19 cellular contexts compared by ENCODE assay signal in the genomic region with DNA sequence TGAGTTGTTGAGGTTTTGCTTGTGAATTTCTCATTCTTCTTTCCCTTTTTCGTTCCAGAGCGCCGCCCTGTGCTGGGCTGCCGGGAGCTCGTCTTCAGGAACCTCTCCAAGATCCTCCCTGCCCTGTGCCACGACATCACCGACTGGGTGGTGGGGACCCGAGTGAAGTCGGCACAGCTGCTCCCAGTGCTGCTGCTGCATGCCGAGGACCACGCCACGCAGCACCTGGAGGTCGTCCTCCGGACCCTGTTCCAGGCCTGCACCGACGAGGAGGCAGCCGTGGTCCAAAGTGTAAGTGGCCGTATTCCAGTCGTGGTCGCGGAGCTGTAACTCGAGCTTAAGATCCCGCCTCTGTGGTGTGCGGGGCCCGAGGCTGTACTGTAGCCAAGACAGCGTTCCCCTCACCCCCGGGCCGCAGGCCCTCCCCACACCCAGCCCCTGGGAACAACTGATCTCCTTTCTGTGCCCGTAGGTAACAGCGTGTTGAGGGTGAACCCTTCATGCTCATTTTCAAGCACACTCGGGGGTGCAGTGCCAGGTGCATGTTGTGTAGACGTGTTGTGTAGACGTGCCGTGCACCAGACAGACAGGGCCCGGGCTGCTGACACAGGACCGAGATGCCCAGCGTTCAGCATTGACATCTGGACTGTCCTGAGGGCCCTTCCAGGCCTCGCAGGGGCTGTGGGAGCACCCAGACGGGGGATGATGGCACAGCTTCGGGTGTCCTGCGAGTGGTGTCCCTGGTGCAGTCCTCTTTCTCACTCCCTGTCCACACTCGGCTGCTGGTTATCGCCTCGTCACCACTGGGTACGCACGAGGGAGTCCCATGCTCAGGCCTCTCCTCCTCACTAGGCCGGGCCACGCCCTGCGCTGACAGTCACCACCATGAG. TPM values are rescaled to one million over a fixed set of nuclear protein-coding genes. Genes with fewer than 3 reads are reported as not detected.
DNase-seq lines count a peak whose midpoint lies in the region; ATAC-seq and TF ChIP-seq lines count a peak whose summit lies in the region.
"Had no signal": no experiment of that assay in that cellular context is flagged by ENCODE, and none has a peak within 500 bp of the region (broad histone marks: within the 10 kb centered on the region; RNA-seq: fewer than 3 reads in every experiment).

No MANE protein-coding gene starts in this region.

- TF ChIP-seq CTCF in right atrium auricular region (IDR thresholded peaks at IDR 0.05) (no peak), WTC11 (IDR thresholded peaks at IDR 0.05) (no peak), upper lobe of right lung (IDR thresholded peaks at IDR 0.05) (no peak)
- TF ChIP-seq CTCF in CD8-positive, alpha-beta T cell (IDR thresholded peaks at IDR 0.05), result no peak

- H3K27me3 ChIP-seq in right atrium auricular region (no peaks in the 10 kb centered on the region), neuronal stem cell (ENCODE audit: control insufficient read depth in 3 of 3, insufficient read depth in 3 of 3, low read depth in 1 of 3, low read length in 3 of 3) (no peaks in the 10 kb centered on the region), upper lobe of right lung (no peaks in the 10 kb centered on the region)
- H3K27me3 ChIP-seq in CD8-positive, alpha-beta T cell (ENCODE audit: insufficient read depth, low read length), result no peaks in the 10 kb centered on the region

- intact Hi-C loops in Right ventricle myocardium superior (cut with DNase I), result no loop called here
- intact Hi-C loops in upper lobe of right lung (cut with DNase I), result no loop called here
- intact Hi-C loops in CD8-positive, alpha-beta T cell (cut with DNase I, micrococcal nuclease), result no loop called here

- H3K4me1 ChIP-seq in right atrium auricular region, result peaks cover 0 to 5% of the 10 kb centered on the region in 2 donors
- H3K4me1 ChIP-seq in neuronal stem cell (ENCODE audit: control insufficient read depth in 2 of 2, insufficient read depth in 1 of 2, low read depth in 1 of 2, low read length in 2 of 2), result no peaks in the 10 kb centered on the region
- H3K4me1 ChIP-seq in upper lobe of right lung, result no peaks in the 10 kb centered on the region
- no peaks in the 10 kb centered on the region for H3K4me1 ChIP-seq in CD8-positive, alpha-beta T cell (ENCODE audit: insufficient read depth, low read length)
- H3K4me1 ChIP-seq: A549 had no signal

- H3K4me3 Mint-ChIP-seq in WTC11, result no peak overlapping the region
- no peak overlapping the region for H3K4me3 Mint-ChIP-seq in CD8-positive, alpha-beta T cell
- H3K4me3 Mint-ChIP-seq: B cell, CD14-positive monocyte had no signal

- no peak overlapping the region for H2BK15ac ChIP-seq in neuronal stem cell (ENCODE audit: low read length)

- H3K27ac Mint-ChIP-seq in WTC11, result peak overlapping the region; percentile 32; the same call in 1 of the 2 replicates
- H3K27ac Mint-ChIP-seq in CD8-positive, alpha-beta T cell, result no peak overlapping the region
- H3K27ac Mint-ChIP-seq: B cell had no signal

- peaks cover 47% of the 10 kb centered on the region for H3K36me3 Mint-ChIP-seq in WTC11
- peaks cover 57% of the 10 kb centered on the region for H3K36me3 Mint-ChIP-seq in CD8-positive, alpha-beta T cell

- H3K14ac ChIP-seq in neuronal stem cell (ENCODE audit: low read length), result no peak overlapping the region

- no peak overlapping the region for H3K18ac ChIP-seq in neuronal stem cell (ENCODE audit: low read length)

- ATAC-seq in Right ventricle myocardium superior (ENCODE audit: poor library complexity) (no peak), WTC11 (no peak), upper lobe of right lung (no peak)
- no peak for ATAC-seq in CD8-positive, alpha-beta T cell
- ATAC-seq: A549 had no signal

- no peak overlapping the region for H4K91ac ChIP-seq in neuronal stem cell (ENCODE audit: low read depth, low read length, poor library complexity)

- POLR2A ChIA-PET in WTC11 (lab: Charles Lee), result no interaction called here
- POLR2A ChIA-PET in CD8-positive, alpha-beta T cell (lab: Charles Lee), result no interaction called here

- H3K9me3 ChIP-seq in right atrium auricular region, result no peaks in the 10 kb centered on the region
- H3K9me3 ChIP-seq in neuronal stem cell (replicated peaks in 1 of 2; ENCODE audit: control insufficient read depth in 2 of 2, insufficient read depth in 1 of 2, low read depth in 1 of 2, low read length in 2 of 2), result peaks cover 0 to 4% of the 10 kb centered on the region in 2 donors
- H3K9me3 ChIP-seq in upper lobe of right lung, result no peaks in the 10 kb centered on the region
- no peaks in the 10 kb centered on the region for H3K9me3 ChIP-seq in CD8-positive, alpha-beta T cell (ENCODE audit: low read length)
- H3K9me3 ChIP-seq: A549 had no signal

- peak; percentile 39 for DNase-seq in Right ventricle myocardium superior
- DNase-seq in right atrium auricular region (ENCODE audit: low spot score), result no peak
- DNase-seq in WTC11 (ENCODE audit: low spot score), result no peak
- no peak for DNase-seq in neuronal stem cell (ENCODE audit: low spot score)
- DNase-seq in upper lobe of right lung, result peak; percentile 58
- DNase-seq in substantia nigra (lab: John Stamatoyannopoulos, UW), result no peak
- DNase-seq in CD8-positive, alpha-beta T cell, result no peak
- DNase-seq: EL, GF-D8, Kasumi-1, NCI-H1694 treated with DMSO at 0.1 percent for 48 hours, NCI-H2081 treated with DMSO at 0.1 percent for 48 hours, NCI-H2171 treated with DMSO at 0.1 percent for 48 hours, NCI-H524 treated with DMSO at 0.1 percent for 48 hours, OCI-M1, SHP77 treated with DMSO at 0.1 percent for 48 hours had no signal

- no peak overlapping the region for H2BK5ac ChIP-seq in neuronal stem cell (ENCODE audit: low read length)

- H3K4me3 ChIP-seq in right atrium auricular region, result no peak overlapping the region
- H3K4me3 ChIP-seq in neuronal stem cell (ENCODE audit: low read length in 2 of 2), result no peak overlapping the region
- no peak overlapping the region for H3K4me3 ChIP-seq in upper lobe of right lung
- no peak overlapping the region for H3K4me3 ChIP-seq in CD8-positive, alpha-beta T cell (ENCODE audit: low read depth, low read length)
- H3K4me3 ChIP-seq: A549 had no signal

- H3K4me1 Mint-ChIP-seq in WTC11, result no peaks in the 10 kb centered on the region
- no peaks in the 10 kb centered on the region for H3K4me1 Mint-ChIP-seq in CD8-positive, alpha-beta T cell (ENCODE audit: low read depth)
- H3K4me1 Mint-ChIP-seq: B cell, CD14-positive monocyte had no signal

- no CpG with 5 or more reads among the region's 49 CpGs for WGBS in neuronal stem cell (ENCODE audit: extremely low coverage in 2 of 2, insufficient read length in 2 of 2, insufficient replicate concordance in 1 of 2), 2 donors

- peak overlapping the region; percentile 77 for H3K9ac ChIP-seq in neuronal stem cell (ENCODE audit: low read depth, low read length, poor library complexity)

- no peak overlapping the region for H3K4ac ChIP-seq in neuronal stem cell (ENCODE audit: low read length)

- H3K27me3 Mint-ChIP-seq in WTC11 (ENCODE audit: low read depth), result no peaks in the 10 kb centered on the region
- no peaks in the 10 kb centered on the region for H3K27me3 Mint-ChIP-seq in CD8-positive, alpha-beta T cell (ENCODE audit: low read depth)
- H3K27me3 Mint-ChIP-seq: B cell had no signal

- H3K36me3 ChIP-seq in right atrium auricular region (peaks cover 55% of the 10 kb centered on the region), neuronal stem cell (replicated peaks in 1 of 2; ENCODE audit: control insufficient read depth in 2 of 2, insufficient read depth in 2 of 2, low read length in 2 of 2) (peaks cover 43 to 89% of the 10 kb centered on the region in 2 donors), upper lobe of right lung (peaks cover 33% of the 10 kb centered on the region)
- peaks cover 14% of the 10 kb centered on the region for H3K36me3 ChIP-seq in CD8-positive, alpha-beta T cell (ENCODE audit: insufficient read depth, low read length)

- CTCF ChIA-PET in WTC11 (lab: Charles Lee), result no interaction called here
- CTCF ChIA-PET in CD8-positive, alpha-beta T cell (lab: Charles Lee), result interaction anchor here (0.8 to 1.3 kb wide), 2 partner anchors 22 to 422 kb away, joined by 3 read pairs; no protein-coding TSS in a partner anchor

- no peak overlapping the region for H2BK120ac ChIP-seq in neuronal stem cell (ENCODE audit: low read depth, low read length)

- H3K23ac ChIP-seq in neuronal stem cell (ENCODE audit: low read depth, low read length, poor library complexity), result peak overlapping the region; percentile 65

- H2AK5ac ChIP-seq in neuronal stem cell (ENCODE audit: low read depth, low read length), result no peak overlapping the region

- H4K8ac ChIP-seq in neuronal stem cell (ENCODE audit: low read depth, low read length), result no peak overlapping the region

- no peak overlapping the region for H3K27ac ChIP-seq in right atrium auricular region
- H3K27ac ChIP-seq in neuronal stem cell (replicated peaks; ENCODE audit: low read length), result no peak overlapping the region
- H3K27ac ChIP-seq in upper lobe of right lung, result no peak overlapping the region
- no peak overlapping the region for H3K27ac ChIP-seq in substantia nigra (ENCODE audit: low read depth, low read length, poor library complexity, severe bottlenecking)
- H3K27ac ChIP-seq in CD8-positive, alpha-beta T cell (ENCODE audit: low read depth, low read length), result no peak overlapping the region
- H3K27ac ChIP-seq: A549 had no signal

- no peaks in the 10 kb centered on the region for H3K9me3 Mint-ChIP-seq in WTC11
- no peaks in the 10 kb centered on the region for H3K9me3 Mint-ChIP-seq in CD8-positive, alpha-beta T cell

- H3K4me2 ChIP-seq in neuronal stem cell (ENCODE audit: insufficient read depth, low read length, poor library complexity, severe bottlenecking), result no peak overlapping the region
- H3K4me2 ChIP-seq: A549 had no signal

- H2AFZ ChIP-seq in neuronal stem cell (ENCODE audit: low read length), result no peak overlapping the region

- H2BK12ac ChIP-seq in neuronal stem cell (ENCODE audit: low read length), result no peak overlapping the region

- peaks cover 10% of the 10 kb centered on the region for H3K79me1 ChIP-seq in neuronal stem cell (ENCODE audit: low read depth, low read length)

TF ChIP-seq in WTC11, 78 proteins besides CTCF, POLR2A, EP300 and RAD21:
- TF ChIP-seq ESRRA (CRISPR knock-in tag; IDR thresholded peaks at IDR 0.05; ENCODE audit: borderline replicate concordance), result no peak
- TF ChIP-seq FOXK1 (CRISPR knock-in tag; IDR thresholded peaks at IDR 0.05), result no peak

RNA-seq across cellular contexts. Expression of gene PRKAR1B, which starts 27.7 kb away (rescaled TPM):
- 16.5 TPM for total RNA-seq in Right ventricle myocardium superior
- 10 to 100 TPM; 15.1 to 15.9 TPM for total RNA-seq in right atrium auricular region
- total RNA-seq in WTC11 (2021), result 40.8 to 44.1 TPM (median 43.6 TPM) in 3 replicates
- polyA plus RNA-seq in neuronal stem cell (2013, experiment 1 of 2), result 14.0 TPM
- polyA plus RNA-seq in neuronal stem cell (2013, experiment 2 of 2), result 12.9 TPM
- 25.7 TPM for total RNA-seq in upper lobe of right lung
- 10 to 100 TPM; 16.6 to 20.2 TPM for total RNA-seq in CD8-positive, alpha-beta T cell

RNA-seq across cellular contexts. Expression of gene DNAAF5, which starts 28.3 kb away (rescaled TPM):
- total RNA-seq in Right ventricle myocardium superior, result 19.3 TPM
- total RNA-seq in right atrium auricular region, result 10 to 100 TPM; 19.0 to 35.5 TPM
- total RNA-seq in WTC11 (2021), result 55.5 to 62.2 TPM (median 56.0 TPM) in 3 replicates
- polyA plus RNA-seq in neuronal stem cell (2013, experiment 1 of 2), result 26.4 TPM
- 26.5 TPM for polyA plus RNA-seq in neuronal stem cell (2013, experiment 2 of 2)
- total RNA-seq in upper lobe of right lung, result 15.8 TPM
- total RNA-seq in CD8-positive, alpha-beta T cell, result 1 to 10 TPM; 4.3 to 4.9 TPM

Comparison
In these comparisons a context has a peak if more than half of its experiments do, and no peak if none do; other contexts are left out.
1. DNase-seq: peak in Right ventricle myocardium superior (single experiment) and upper lobe of right lung (single experiment); none in right atrium auricular region (single experiment), WTC11 (single experiment), neuronal stem cell (single experiment), substantia nigra (0 of 49) and CD8-positive, alpha-beta T cell (0 of 7).